Comparison of ENCODE assay signal across 12 cellular contexts in the genomic region with DNA sequence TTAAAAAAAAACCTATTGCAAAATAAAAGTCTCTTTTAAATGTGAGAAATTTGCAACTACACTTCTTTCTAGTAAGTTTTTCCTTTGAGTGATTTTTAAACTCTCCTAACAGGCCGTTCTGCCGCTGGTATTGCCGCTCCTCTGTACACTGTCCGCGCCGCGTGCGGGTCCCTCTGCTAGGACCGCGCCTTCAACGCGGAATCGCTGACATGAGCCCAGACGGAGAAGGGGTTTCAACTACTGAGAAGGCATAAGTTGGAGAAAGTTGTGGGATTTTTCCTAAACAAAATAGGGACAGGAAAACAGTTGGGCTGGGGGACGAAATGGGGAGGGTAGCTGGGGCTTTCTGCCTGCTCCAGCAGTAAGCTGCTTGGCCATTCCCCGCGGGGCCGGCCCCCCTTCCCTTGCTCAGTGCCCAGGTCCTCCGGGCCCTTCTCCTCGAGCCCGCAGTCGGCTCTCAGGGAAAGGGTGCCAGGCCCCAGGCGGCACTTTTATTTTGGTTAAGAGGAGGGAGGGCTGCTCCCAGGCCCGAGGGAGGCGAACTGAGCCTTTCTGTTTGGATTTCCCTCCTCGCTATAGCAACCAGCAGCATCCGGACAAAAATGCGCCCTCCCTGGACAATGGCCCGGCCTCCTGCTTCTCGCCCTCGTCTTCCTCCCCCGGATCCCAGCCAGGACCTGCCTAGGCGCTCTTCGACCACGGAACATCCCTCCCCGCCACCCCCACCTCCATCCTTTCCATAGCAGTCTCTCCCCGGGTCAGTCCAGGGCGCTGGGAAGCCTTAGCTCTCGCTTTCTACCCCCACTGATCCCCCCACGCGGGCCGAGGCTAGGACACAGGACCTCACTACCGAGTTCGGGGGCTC. TPM values are rescaled to one million over a fixed set of nuclear protein-coding genes. Genes with fewer than 3 reads are reported as not detected.
A peak's percentile ranks its signal among the peaks of the same experiment; 100 is the strongest.
DNase-seq lines count a peak whose midpoint lies in the region; ATAC-seq and TF ChIP-seq lines count a peak whose summit lies in the region.
"Had no signal": no experiment of that assay in that cellular context is flagged by ENCODE, and none has a peak within 500 bp of the region (broad histone marks: within the 10 kb centered on the region; RNA-seq: fewer than 3 reads in every experiment).

No MANE protein-coding gene starts in this region.

- H3K36me3 ChIP-seq in skeletal muscle satellite cell (ENCODE audit: insufficient read depth, low read length) (no peaks in the 10 kb centered on the region), breast epithelium (no peaks in the 10 kb centered on the region)

- intact Hi-C loops in breast epithelium (cut with DNase I; ENCODE audit: low total_unique reads) = no loop called here

- peaks cover 60% of the 10 kb centered on the region for H3K4me1 Mint-ChIP-seq in WTC11

- H3K27ac ChIP-seq in breast epithelium = no peak overlapping the region
- H3K27ac ChIP-seq: PC-9 had no signal

- H3K4me3 ChIP-seq in iPS-18c (ENCODE audit: insufficient read depth, low read depth, low read length) (peak overlapping the region; percentile 43), skeletal muscle satellite cell (ENCODE audit: low read length) (no peak overlapping the region), breast epithelium (peak overlapping the region in 1 of 3 donors; percentile 18)
- H3K4me3 ChIP-seq: PC-9 had no signal

- H3K9ac ChIP-seq in skeletal muscle satellite cell (ENCODE audit: low read depth, low read length) = no peak overlapping the region

- H3K27ac Mint-ChIP-seq in WTC11 = no peak overlapping the region

- peak; percentile 18 for ATAC-seq in WTC11
- ATAC-seq: sciatic nerve had no signal

- peak; percentile 17 for DNase-seq in NCI-H2227 (lab: John Stamatoyannopoulos, UW; ENCODE audit: unreplicated experiment)
- no peak for DNase-seq in NCI-H2227 treated with DMSO at 0.1 percent for 48 hours (lab: John Stamatoyannopoulos, UW)
- DNase-seq in WTC11 (ENCODE audit: low spot score) = peak; percentile 62
- no peak for DNase-seq in breast epithelium (ENCODE audit: low spot score in 2 of 2)
- DNase-seq in HUDEP-2 (lab: John Stamatoyannopoulos, UW; ENCODE audit: unreplicated experiment in 76 of 76) = no peak
- no peak for DNase-seq in HPDE6-E6E7 (ENCODE audit: extremely low spot score)
- DNase-seq: mammary epithelial cell, PC-9 had no signal

- TF ChIP-seq CTCF in WTC11 (IDR thresholded peaks at IDR 0.05) (no peak), breast epithelium (IDR thresholded peaks at IDR 0.05) (no peak)

- H3K27me3 ChIP-seq in skeletal muscle satellite cell (ENCODE audit: control insufficient read depth, insufficient read depth, low read length) (peaks cover 92% of the 10 kb centered on the region), breast epithelium (peaks cover 16 to 91% of the 10 kb centered on the region in 2 donors)

- CTCF ChIA-PET in WTC11 (lab: Charles Lee) = no interaction called here

- no peaks in the 10 kb centered on the region for H3K36me3 Mint-ChIP-seq in WTC11

- peaks cover 96% of the 10 kb centered on the region for H3K27me3 Mint-ChIP-seq in WTC11 (ENCODE audit: low read depth)

- peak overlapping the region; percentile 70 for H3K4me3 Mint-ChIP-seq in WTC11
- H3K4me3 Mint-ChIP-seq: central memory CD8-positive, alpha-beta T cell had no signal

- H3K9me3 Mint-ChIP-seq in WTC11 = no peaks in the 10 kb centered on the region

- no peak for TF ChIP-seq POLR2A in breast epithelium (IDR thresholded peaks at IDR 0.05)

- peaks cover 20% of the 10 kb centered on the region for H3K4me1 ChIP-seq in skeletal muscle satellite cell (ENCODE audit: control insufficient read depth, insufficient read depth, low read length)
- peaks cover 7 to 12% of the 10 kb centered on the region in 2 donors for H3K4me1 ChIP-seq in breast epithelium

- POLR2A ChIA-PET in WTC11 (lab: Charles Lee) = no interaction called here

- H3K9me3 ChIP-seq in iPS-18c (ENCODE audit: control insufficient read depth, insufficient read depth, low read length) (no peaks in the 10 kb centered on the region), skeletal muscle satellite cell (replicated peaks; ENCODE audit: low read length) (no peaks in the 10 kb centered on the region), breast epithelium (no peaks in the 10 kb centered on the region)

- peak overlapping the region; percentile 9 for H3K4me2 ChIP-seq in skeletal muscle satellite cell (ENCODE audit: low read length)
- H3K4me2 ChIP-seq: PC-9 had no signal

TF ChIP-seq in WTC11, 78 proteins besides CTCF, POLR2A, EP300 and RAD21:
- TF ChIP-seq SP1 (CRISPR knock-in tag; conservative IDR thresholded peaks at IDR 0.05) = no peak
- TF ChIP-seq, protein P1, sequence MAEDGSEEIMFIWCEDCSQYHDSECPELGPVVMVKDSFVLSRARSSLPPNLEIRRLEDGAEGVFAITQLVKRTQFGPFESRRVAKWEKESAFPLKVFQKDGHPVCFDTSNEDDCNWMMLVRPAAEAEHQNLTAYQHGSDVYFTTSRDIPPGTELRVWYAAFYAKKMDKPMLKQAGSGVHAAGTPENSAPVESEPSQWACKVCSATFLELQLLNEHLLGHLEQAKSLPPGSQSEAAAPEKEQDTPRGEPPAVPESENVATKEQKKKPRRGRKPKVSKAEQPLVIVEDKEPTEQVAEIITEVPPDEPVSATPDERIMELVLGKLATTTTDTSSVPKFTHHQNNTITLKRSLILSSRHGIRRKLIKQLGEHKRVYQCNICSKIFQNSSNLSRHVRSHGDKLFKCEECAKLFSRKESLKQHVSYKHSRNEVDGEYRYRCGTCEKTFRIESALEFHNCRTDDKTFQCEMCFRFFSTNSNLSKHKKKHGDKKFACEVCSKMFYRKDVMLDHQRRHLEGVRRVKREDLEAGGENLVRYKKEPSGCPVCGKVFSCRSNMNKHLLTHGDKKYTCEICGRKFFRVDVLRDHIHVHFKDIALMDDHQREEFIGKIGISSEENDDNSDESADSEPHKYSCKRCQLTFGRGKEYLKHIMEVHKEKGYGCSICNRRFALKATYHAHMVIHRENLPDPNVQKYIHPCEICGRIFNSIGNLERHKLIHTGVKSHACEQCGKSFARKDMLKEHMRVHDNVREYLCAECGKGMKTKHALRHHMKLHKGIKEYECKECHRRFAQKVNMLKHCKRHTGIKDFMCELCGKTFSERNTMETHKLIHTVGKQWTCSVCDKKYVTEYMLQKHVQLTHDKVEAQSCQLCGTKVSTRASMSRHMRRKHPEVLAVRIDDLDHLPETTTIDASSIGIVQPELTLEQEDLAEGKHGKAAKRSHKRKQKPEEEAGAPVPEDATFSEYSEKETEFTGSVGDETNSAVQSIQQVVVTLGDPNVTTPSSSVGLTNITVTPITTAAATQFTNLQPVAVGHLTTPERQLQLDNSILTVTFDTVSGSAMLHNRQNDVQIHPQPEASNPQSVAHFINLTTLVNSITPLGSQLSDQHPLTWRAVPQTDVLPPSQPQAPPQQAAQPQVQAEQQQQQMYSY (CRISPR knock-in tag; IDR thresholded peaks at IDR 0.05) = no peak
- TF ChIP-seq FOXK1 (CRISPR knock-in tag; IDR thresholded peaks at IDR 0.05) = no peak
- TF ChIP-seq, protein P2, sequence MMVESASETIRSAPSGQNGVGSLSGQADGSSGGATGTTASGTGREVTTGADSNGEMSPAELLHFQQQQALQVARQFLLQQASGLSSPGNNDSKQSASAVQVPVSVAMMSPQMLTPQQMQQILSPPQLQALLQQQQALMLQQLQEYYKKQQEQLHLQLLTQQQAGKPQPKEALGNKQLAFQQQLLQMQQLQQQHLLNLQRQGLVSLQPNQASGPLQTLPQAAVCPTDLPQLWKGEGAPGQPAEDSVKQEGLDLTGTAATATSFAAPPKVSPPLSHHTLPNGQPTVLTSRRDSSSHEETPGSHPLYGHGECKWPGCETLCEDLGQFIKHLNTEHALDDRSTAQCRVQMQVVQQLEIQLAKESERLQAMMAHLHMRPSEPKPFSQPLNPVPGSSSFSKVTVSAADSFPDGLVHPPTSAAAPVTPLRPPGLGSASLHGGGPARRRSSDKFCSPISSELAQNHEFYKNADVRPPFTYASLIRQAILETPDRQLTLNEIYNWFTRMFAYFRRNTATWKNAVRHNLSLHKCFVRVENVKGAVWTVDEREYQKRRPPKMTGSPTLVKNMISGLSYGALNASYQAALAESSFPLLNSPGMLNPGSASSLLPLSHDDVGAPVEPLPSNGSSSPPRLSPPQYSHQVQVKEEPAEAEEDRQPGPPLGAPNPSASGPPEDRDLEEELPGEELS (CRISPR knock-in tag; IDR thresholded peaks at IDR 0.05) = no peak
- TF ChIP-seq, protein P3, sequence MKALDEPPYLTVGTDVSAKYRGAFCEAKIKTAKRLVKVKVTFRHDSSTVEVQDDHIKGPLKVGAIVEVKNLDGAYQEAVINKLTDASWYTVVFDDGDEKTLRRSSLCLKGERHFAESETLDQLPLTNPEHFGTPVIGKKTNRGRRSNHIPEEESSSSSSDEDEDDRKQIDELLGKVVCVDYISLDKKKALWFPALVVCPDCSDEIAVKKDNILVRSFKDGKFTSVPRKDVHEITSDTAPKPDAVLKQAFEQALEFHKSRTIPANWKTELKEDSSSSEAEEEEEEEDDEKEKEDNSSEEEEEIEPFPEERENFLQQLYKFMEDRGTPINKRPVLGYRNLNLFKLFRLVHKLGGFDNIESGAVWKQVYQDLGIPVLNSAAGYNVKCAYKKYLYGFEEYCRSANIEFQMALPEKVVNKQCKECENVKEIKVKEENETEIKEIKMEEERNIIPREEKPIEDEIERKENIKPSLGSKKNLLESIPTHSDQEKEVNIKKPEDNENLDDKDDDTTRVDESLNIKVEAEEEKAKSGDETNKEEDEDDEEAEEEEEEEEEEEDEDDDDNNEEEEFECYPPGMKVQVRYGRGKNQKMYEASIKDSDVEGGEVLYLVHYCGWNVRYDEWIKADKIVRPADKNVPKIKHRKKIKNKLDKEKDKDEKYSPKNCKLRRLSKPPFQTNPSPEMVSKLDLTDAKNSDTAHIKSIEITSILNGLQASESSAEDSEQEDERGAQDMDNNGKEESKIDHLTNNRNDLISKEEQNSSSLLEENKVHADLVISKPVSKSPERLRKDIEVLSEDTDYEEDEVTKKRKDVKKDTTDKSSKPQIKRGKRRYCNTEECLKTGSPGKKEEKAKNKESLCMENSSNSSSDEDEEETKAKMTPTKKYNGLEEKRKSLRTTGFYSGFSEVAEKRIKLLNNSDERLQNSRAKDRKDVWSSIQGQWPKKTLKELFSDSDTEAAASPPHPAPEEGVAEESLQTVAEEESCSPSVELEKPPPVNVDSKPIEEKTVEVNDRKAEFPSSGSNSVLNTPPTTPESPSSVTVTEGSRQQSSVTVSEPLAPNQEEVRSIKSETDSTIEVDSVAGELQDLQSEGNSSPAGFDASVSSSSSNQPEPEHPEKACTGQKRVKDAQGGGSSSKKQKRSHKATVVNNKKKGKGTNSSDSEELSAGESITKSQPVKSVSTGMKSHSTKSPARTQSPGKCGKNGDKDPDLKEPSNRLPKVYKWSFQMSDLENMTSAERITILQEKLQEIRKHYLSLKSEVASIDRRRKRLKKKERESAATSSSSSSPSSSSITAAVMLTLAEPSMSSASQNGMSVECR (CRISPR knock-in tag; IDR thresholded peaks at IDR 0.05; ENCODE audit: borderline replicate concordance) = no peak
- no peak for TF ChIP-seq ELF4 (CRISPR knock-in tag; IDR thresholded peaks at IDR 0.05; ENCODE audit: low read depth)
TF ChIP-seq in WTC11: peak in this region for 0.

RNA-seq across cellular contexts. Expression of a gene that starts 6.8 kb away (rescaled TPM):
- total RNA-seq in WTC11 (2021) = 0.07 to 0.14 TPM (median 0.14 TPM) in 3 replicates
- total RNA-seq in skeletal muscle satellite cell (2012; rRNA removed) = under 0.01 TPM in 1 of 2 replicates, not detected in the other
- not detected for total RNA-seq in breast epithelium
- total RNA-seq: mammary epithelial cell, PC-9 had no signal

Comparison
In these comparisons a context has a peak if more than half of its experiments do, and no peak if none do; other contexts are left out.
1. DNase-seq: peak in NCI-H2227 (single experiment) and WTC11 (single experiment); none in NCI-H2227 treated with DMSO at 0.1 percent for 48 hours (single experiment), breast epithelium (0 of 2), HUDEP-2 (0 of 76) and HPDE6-E6E7 (single experiment).